Comparison of ENCODE assay signal across 1 cellular context in the genomic region with DNA sequence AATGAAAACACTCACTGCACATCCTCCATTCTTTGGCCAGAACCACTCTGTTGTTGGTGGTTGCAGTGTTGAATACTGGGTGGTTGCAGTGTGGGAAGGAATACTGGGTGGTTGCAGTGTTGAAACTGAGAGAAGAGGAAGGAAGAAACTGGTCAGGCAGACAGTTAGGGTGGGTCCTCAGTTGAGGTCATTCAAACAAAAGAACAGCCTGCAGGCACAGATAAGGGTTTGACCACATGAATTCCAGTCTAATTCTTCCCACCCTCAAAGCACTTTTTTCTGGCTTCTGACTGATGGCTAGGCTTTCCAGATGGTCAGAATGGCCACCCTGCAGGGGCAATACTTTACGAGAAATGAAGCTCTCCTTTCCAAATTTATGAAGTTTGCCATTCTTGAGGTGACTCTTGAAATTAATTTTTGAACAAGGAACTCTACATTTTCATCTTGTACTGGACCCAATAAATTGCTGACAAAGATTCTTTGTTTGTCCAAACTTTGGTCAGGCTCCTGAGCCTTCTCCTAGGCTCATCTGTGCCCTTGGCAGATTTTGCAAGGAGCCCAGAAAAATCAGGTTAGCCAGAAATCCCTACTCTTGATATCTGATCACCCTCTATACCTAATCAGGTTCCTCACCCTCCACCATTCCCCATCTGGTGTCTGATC.
TF ChIP-seq lines count a peak whose summit lies in the region.

No MANE protein-coding gene starts in this region.

TF ChIP-seq in K562, 482 proteins besides CTCF, POLR2A, EP300 and RAD21 (continued from another document and continues in another):
- TF ChIP-seq, protein P1, sequence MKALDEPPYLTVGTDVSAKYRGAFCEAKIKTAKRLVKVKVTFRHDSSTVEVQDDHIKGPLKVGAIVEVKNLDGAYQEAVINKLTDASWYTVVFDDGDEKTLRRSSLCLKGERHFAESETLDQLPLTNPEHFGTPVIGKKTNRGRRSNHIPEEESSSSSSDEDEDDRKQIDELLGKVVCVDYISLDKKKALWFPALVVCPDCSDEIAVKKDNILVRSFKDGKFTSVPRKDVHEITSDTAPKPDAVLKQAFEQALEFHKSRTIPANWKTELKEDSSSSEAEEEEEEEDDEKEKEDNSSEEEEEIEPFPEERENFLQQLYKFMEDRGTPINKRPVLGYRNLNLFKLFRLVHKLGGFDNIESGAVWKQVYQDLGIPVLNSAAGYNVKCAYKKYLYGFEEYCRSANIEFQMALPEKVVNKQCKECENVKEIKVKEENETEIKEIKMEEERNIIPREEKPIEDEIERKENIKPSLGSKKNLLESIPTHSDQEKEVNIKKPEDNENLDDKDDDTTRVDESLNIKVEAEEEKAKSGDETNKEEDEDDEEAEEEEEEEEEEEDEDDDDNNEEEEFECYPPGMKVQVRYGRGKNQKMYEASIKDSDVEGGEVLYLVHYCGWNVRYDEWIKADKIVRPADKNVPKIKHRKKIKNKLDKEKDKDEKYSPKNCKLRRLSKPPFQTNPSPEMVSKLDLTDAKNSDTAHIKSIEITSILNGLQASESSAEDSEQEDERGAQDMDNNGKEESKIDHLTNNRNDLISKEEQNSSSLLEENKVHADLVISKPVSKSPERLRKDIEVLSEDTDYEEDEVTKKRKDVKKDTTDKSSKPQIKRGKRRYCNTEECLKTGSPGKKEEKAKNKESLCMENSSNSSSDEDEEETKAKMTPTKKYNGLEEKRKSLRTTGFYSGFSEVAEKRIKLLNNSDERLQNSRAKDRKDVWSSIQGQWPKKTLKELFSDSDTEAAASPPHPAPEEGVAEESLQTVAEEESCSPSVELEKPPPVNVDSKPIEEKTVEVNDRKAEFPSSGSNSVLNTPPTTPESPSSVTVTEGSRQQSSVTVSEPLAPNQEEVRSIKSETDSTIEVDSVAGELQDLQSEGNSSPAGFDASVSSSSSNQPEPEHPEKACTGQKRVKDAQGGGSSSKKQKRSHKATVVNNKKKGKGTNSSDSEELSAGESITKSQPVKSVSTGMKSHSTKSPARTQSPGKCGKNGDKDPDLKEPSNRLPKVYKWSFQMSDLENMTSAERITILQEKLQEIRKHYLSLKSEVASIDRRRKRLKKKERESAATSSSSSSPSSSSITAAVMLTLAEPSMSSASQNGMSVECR (CRISPR knock-in tag; IDR thresholded peaks at IDR 0.05): no peak
- no peak for TF ChIP-seq BRD9 (IDR thresholded peaks at IDR 0.05; ENCODE audit: low read depth, partially characterized antibody)
- TF ChIP-seq NCOR1 (IDR thresholded peaks at IDR 0.05): peak; percentile 76
- peak in 1 of 2 experiments; percentile 74; a peak in 2 of 4 replicates for TF ChIP-seq MLLT1 (IDR thresholded peaks at IDR 0.05)
- no peak for TF ChIP-seq VEZF1 (CRISPR knock-in tag; IDR thresholded peaks at IDR 0.05)
- TF ChIP-seq NEUROD1 (IDR thresholded peaks at IDR 0.05; ENCODE audit: borderline replicate concordance, low read depth, low read length, partially characterized antibody): no peak
- no peak for TF ChIP-seq YY1 (IDR thresholded peaks at IDR 0.05; ENCODE audit: borderline replicate concordance in 1 of 3, control insufficient read depth in 1 of 3, extremely low read depth in 1 of 3, insufficient read depth in 3 of 3, insufficient read length in 1 of 3, insufficient replicate concordance in 2 of 3, low read depth in 1 of 3, low read length in 2 of 3)
- TF ChIP-seq, protein P2, sequence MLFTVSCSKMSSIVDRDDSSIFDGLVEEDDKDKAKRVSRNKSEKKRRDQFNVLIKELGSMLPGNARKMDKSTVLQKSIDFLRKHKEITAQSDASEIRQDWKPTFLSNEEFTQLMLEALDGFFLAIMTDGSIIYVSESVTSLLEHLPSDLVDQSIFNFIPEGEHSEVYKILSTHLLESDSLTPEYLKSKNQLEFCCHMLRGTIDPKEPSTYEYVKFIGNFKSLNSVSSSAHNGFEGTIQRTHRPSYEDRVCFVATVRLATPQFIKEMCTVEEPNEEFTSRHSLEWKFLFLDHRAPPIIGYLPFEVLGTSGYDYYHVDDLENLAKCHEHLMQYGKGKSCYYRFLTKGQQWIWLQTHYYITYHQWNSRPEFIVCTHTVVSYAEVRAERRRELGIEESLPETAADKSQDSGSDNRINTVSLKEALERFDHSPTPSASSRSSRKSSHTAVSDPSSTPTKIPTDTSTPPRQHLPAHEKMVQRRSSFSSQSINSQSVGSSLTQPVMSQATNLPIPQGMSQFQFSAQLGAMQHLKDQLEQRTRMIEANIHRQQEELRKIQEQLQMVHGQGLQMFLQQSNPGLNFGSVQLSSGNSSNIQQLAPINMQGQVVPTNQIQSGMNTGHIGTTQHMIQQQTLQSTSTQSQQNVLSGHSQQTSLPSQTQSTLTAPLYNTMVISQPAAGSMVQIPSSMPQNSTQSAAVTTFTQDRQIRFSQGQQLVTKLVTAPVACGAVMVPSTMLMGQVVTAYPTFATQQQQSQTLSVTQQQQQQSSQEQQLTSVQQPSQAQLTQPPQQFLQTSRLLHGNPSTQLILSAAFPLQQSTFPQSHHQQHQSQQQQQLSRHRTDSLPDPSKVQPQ (CRISPR knock-in tag; IDR thresholded peaks at IDR 0.05; ENCODE audit: borderline replicate concordance): no peak
- TF ChIP-seq, protein P3, sequence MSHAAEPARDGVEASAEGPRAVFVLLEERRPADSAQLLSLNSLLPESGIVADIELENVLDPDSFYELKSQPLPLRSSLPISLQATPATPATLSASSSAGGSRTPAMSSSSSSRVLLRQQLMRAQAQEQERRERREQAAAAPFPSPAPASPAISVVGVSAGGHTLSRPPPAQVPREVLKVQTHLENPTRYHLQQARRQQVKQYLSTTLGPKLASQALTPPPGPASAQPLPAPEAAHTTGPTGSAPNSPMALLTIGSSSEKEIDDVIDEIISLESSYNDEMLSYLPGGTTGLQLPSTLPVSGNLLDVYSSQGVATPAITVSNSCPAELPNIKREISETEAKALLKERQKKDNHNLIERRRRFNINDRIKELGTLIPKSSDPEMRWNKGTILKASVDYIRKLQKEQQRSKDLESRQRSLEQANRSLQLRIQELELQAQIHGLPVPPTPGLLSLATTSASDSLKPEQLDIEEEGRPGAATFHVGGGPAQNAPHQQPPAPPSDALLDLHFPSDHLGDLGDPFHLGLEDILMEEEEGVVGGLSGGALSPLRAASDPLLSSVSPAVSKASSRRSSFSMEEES (CRISPR knock-in tag; IDR thresholded peaks at IDR 0.05): no peak
- TF ChIP-seq ZNF431 (CRISPR knock-in tag; IDR thresholded peaks at IDR 0.05): no peak
- no peak for TF ChIP-seq GTF2E2 (tag; IDR thresholded peaks at IDR 0.05)
- no peak for TF ChIP-seq DEAF1 (CRISPR knock-in tag; IDR thresholded peaks at IDR 0.05)
- TF ChIP-seq ZNF507 (tag; conservative IDR thresholded peaks at IDR 0.05): no peak
- no peak for TF ChIP-seq NFYB (IDR thresholded peaks at IDR 0.05; ENCODE audit: extremely low read depth, insufficient read length)
- no peak for TF ChIP-seq ZNF398 (CRISPR knock-in tag; IDR thresholded peaks at IDR 0.05)
- TF ChIP-seq TCF7 (IDR thresholded peaks at IDR 0.05; ENCODE audit: borderline replicate concordance): no peak
- no peak for TF ChIP-seq MXI1 (IDR thresholded peaks at IDR 0.05; ENCODE audit: low read depth, low read length)
- TF ChIP-seq, protein P4, sequence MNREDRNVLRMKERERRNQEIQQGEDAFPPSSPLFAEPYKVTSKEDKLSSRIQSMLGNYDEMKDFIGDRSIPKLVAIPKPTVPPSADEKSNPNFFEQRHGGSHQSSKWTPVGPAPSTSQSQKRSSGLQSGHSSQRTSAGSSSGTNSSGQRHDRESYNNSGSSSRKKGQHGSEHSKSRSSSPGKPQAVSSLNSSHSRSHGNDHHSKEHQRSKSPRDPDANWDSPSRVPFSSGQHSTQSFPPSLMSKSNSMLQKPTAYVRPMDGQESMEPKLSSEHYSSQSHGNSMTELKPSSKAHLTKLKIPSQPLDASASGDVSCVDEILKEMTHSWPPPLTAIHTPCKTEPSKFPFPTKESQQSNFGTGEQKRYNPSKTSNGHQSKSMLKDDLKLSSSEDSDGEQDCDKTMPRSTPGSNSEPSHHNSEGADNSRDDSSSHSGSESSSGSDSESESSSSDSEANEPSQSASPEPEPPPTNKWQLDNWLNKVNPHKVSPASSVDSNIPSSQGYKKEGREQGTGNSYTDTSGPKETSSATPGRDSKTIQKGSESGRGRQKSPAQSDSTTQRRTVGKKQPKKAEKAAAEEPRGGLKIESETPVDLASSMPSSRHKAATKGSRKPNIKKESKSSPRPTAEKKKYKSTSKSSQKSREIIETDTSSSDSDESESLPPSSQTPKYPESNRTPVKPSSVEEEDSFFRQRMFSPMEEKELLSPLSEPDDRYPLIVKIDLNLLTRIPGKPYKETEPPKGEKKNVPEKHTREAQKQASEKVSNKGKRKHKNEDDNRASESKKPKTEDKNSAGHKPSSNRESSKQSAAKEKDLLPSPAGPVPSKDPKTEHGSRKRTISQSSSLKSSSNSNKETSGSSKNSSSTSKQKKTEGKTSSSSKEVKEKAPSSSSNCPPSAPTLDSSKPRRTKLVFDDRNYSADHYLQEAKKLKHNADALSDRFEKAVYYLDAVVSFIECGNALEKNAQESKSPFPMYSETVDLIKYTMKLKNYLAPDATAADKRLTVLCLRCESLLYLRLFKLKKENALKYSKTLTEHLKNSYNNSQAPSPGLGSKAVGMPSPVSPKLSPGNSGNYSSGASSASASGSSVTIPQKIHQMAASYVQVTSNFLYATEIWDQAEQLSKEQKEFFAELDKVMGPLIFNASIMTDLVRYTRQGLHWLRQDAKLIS (CRISPR knock-in tag; IDR thresholded peaks at IDR 0.05): no peak
- TF ChIP-seq PHTF2 (CRISPR knock-in tag; IDR thresholded peaks at IDR 0.05): no peak
- TF ChIP-seq ZNF3 (CRISPR knock-in tag; IDR thresholded peaks at IDR 0.05): no peak
- no peak for TF ChIP-seq THRA (IDR thresholded peaks at IDR 0.05)
- no peak for TF ChIP-seq PPARD (CRISPR knock-in tag; IDR thresholded peaks at IDR 0.05)
- no peak for TF ChIP-seq CREB1 (IDR thresholded peaks at IDR 0.05)
- no peak for TF ChIP-seq CREB1 (CRISPR knock-in tag; IDR thresholded peaks at IDR 0.05)
- no peak for TF ChIP-seq HCFC1 (IDR thresholded peaks at IDR 0.05; ENCODE audit: low read depth, low read length)
